Comparison of ENCODE assay signal across 8 cellular contexts in genomic region chr1:71081697-71082080, GRCh38. TPM values are rescaled to one million over a fixed set of nuclear protein-coding genes. Genes with fewer than 3 reads are reported as not detected.
DNase-seq lines count a peak whose midpoint lies in the region; ATAC-seq and TF ChIP-seq lines count a peak whose summit lies in the region.

No MANE protein-coding gene starts in this region.

- H3K36me3 ChIP-seq in CD8-positive, alpha-beta memory T cell (ENCODE audit: insufficient read depth, low read length), result no peaks in the 10 kb centered on the region
- H3K36me3 ChIP-seq in PC-3 (ENCODE audit: low read depth, low read length), result peaks cover 20% of the 10 kb centered on the region

- H3K27me3 ChIP-seq in CD8-positive, alpha-beta memory T cell (ENCODE audit: insufficient read depth, low read length, poor library complexity, severe bottlenecking), result no peaks in the 10 kb centered on the region
- no peaks in the 10 kb centered on the region for H3K27me3 ChIP-seq in PC-3 (ENCODE audit: low read length)

- H3K9me2 ChIP-seq in PC-3 (replicated peaks; ENCODE audit: low read length), result no peaks in the 10 kb centered on the region

- peaks cover 25% of the 10 kb centered on the region for H3K4me1 ChIP-seq in CD8-positive, alpha-beta memory T cell (ENCODE audit: insufficient read depth, low read length)
- H3K4me1 ChIP-seq in PC-3 (ENCODE audit: insufficient read depth, low read length), result peaks cover 56% of the 10 kb centered on the region

- H3K36me3 Mint-ChIP-seq in CD8-positive, alpha-beta memory T cell, result peaks cover 1 to 27% (median 9%) of the 10 kb centered on the region in 3 donors
- H3K36me3 Mint-ChIP-seq in naive B cell, result peaks cover 9 to 20% of the 10 kb centered on the region in 2 donors

- peak overlapping the region; percentile 92 for H3K4me2 ChIP-seq in PC-3 (ENCODE audit: low read length)

- BruUV-seq in PC-3 (replicated peaks; lab: Mats Ljungman, UMichigan), result TSS peak; percentile 98

- peak overlapping the region; percentile 96 for H3K27ac ChIP-seq in CD8-positive, alpha-beta memory T cell (ENCODE audit: low read depth, low read length)
- H3K27ac ChIP-seq in PC-3 (ENCODE audit: low read length) (peak overlapping the region; percentile 86; the same call in 1 of the 2 replicates), coronary artery (no peak overlapping the region)

- POLR2A ChIA-PET in CD8-positive, alpha-beta memory T cell (lab: Charles Lee), result interaction anchor here (0.6 to 1.7 kb wide), 5 partner anchors 9 to 876 kb away, joined by 3 to 8 read pairs (median 5); partner anchors contain the start of genes CTH, LRRC40 and SRSF11
- POLR2A ChIA-PET in PC-3 (lab: Charles Lee; ENCODE audit: unreplicated experiment), result no interaction called here

- no peak for TF ChIP-seq CTCF in PC-3 (conservative IDR thresholded peaks at IDR 0.05; ENCODE audit: low read depth, low read length)
- TF ChIP-seq CTCF in coronary artery (IDR thresholded peaks at IDR 0.05), result no peak

- DNase-seq in CD8-positive, alpha-beta memory T cell, result peak in 1 of 5 donors; percentile 50
- DNase-seq in PC-3, result no peak
- no peak for DNase-seq in coronary artery (ENCODE audit: low spot score)
- no peak for DNase-seq in naive B cell
- DNase-seq in effector CD8-positive, alpha-beta T cell (lab: John Stamatoyannopoulos, UW), result no peak
- DNase-seq in activated CD4-positive, CD25-positive, alpha-beta regulatory T cell (lab: John Stamatoyannopoulos, UW), result no peak

- intact Hi-C loops in PC-3 (cut with micrococcal nuclease), result loop anchor here (1.0 kb wide), 1 partner anchor 876 kb away; the partner anchor contains the start of gene LRRC40

- peaks cover 9 to 32% of the 10 kb centered on the region in 2 donors for H3K27me3 Mint-ChIP-seq in CD8-positive, alpha-beta memory T cell
- peaks cover 16 to 38% (median 36%) of the 10 kb centered on the region in 3 donors for H3K27me3 Mint-ChIP-seq in naive B cell

- H3K79me2 ChIP-seq in PC-3 (ENCODE audit: low read length), result peaks cover 42% of the 10 kb centered on the region

- H2AFZ ChIP-seq in PC-3 (ENCODE audit: low read length), result peak overlapping the region; percentile 72

- H3K9me3 ChIP-seq in CD8-positive, alpha-beta memory T cell (ENCODE audit: low read length), result no peaks in the 10 kb centered on the region
- no peaks in the 10 kb centered on the region for H3K9me3 ChIP-seq in PC-3 (ENCODE audit: low read length)

- CTCF ChIA-PET in CD8-positive, alpha-beta memory T cell (lab: Charles Lee), result interaction anchor here (0.8 to 1.6 kb wide), 8 partner anchors 8 to 930 kb away, joined by 3 to 6 read pairs (median 4); partner anchors contain the start of gene SRSF11
- CTCF ChIA-PET in PC-3 (lab: Charles Lee), result interaction anchor here (0.5 kb wide), 1 partner anchor 665 kb away, joined by 5 read pairs; no protein-coding TSS in a partner anchor

- peak overlapping the region; percentile 44 to 98 (median 90) for H3K27ac Mint-ChIP-seq in CD8-positive, alpha-beta memory T cell
- H3K27ac Mint-ChIP-seq in naive B cell, result peak overlapping the region; percentile 84 to 100 (median 96)

- peak overlapping the region; percentile 71 to 99 (median 95) for H3K4me3 Mint-ChIP-seq in CD8-positive, alpha-beta memory T cell
- H3K4me3 Mint-ChIP-seq in naive B cell, result peak overlapping the region; percentile 68 to 99 (median 95)

- ATAC-seq in PC-3 (no peak), naive B cell (ENCODE audit: low read depth in 2 of 2) (no peak), GM18502 (IDR thresholded peaks at IDR 0.05; ENCODE audit: poor library complexity, unreplicated experiment) (no peak), GM21515 (IDR thresholded peaks at IDR 0.05; ENCODE audit: unreplicated experiment) (no peak)

- H3K9ac ChIP-seq in PC-3 (ENCODE audit: low read length), result peak overlapping the region; percentile 99

- H3K4me3 ChIP-seq in CD8-positive, alpha-beta memory T cell (ENCODE audit: low read length), result peak overlapping the region; percentile 86
- peak overlapping the region; percentile 92 for H3K4me3 ChIP-seq in PC-3 (ENCODE audit: low read length)
- H3K4me3 ChIP-seq in coronary artery, result peak overlapping the region; percentile 81

- peaks cover 0 to 7% (median 0%) of the 10 kb centered on the region in 5 donors for H3K9me3 Mint-ChIP-seq in CD8-positive, alpha-beta memory T cell
- H3K9me3 Mint-ChIP-seq in naive B cell, result peaks cover 0 to 7% (median 2%) of the 10 kb centered on the region in 7 donors

- peaks cover 27 to 38% (median 36%) of the 10 kb centered on the region in 3 donors for H3K4me1 Mint-ChIP-seq in CD8-positive, alpha-beta memory T cell
- peaks cover 11 to 28% (median 15%) of the 10 kb centered on the region in 3 donors for H3K4me1 Mint-ChIP-seq in naive B cell

- H4K20me1 ChIP-seq in PC-3 (ENCODE audit: low read length), result peaks cover 33% of the 10 kb centered on the region

- peaks cover 5% of the 10 kb centered on the region for H3F3A ChIP-seq in PC-3 (ENCODE audit: low read length, unreplicated experiment)

RNA-seq across cellular contexts. Expression of gene ZRANB2, which starts 0.9 kb away (rescaled TPM):
- total RNA-seq in CD8-positive, alpha-beta memory T cell, result 10 to 100 TPM; 98.6 to 99.5 TPM
- 44.7 TPM for polyA plus RNA-seq in CD8-positive, alpha-beta memory T cell
- total RNA-seq in PC-3 (2014; rRNA removed), result 38.7 and 45.5 TPM in 2 replicates
- 10 to 100 TPM; 40.7 to 59.7 (median 52.3) TPM for polyA plus RNA-seq in naive B cell (ENCODE audit: low read depth in 6 of 6)

RNA-seq across cellular contexts. Expression of gene PTGER3, which starts 34.1 kb away (rescaled TPM):
- not detected for total RNA-seq in CD8-positive, alpha-beta memory T cell
- not detected for polyA plus RNA-seq in CD8-positive, alpha-beta memory T cell
- total RNA-seq in PC-3 (2014; rRNA removed), result 0.11 and 0.40 TPM in 2 replicates
- polyA plus RNA-seq in naive B cell (ENCODE audit: low read depth in 6 of 6), result not detected

Comparison
In these comparisons a context has a peak if more than half of its experiments do, and no peak if none do; other contexts are left out.
1. H3K27ac ChIP-seq: peak in CD8-positive, alpha-beta memory T cell (single experiment) and PC-3 (single experiment); none in coronary artery (0 of 2).
2. Peak in every context shown above with its lines, with median percentiles within 50 percentile points of each other: H3K4me3 ChIP-seq.